Comparison of ENCODE assay signal across 23 cellular contexts in genomic region chr14:91306547-91306946, GRCh38.
DNase-seq lines count a peak whose midpoint lies in the region; ATAC-seq and TF ChIP-seq lines count a peak whose summit lies in the region.
"Had no signal": no experiment of that assay in that cellular context is flagged by ENCODE, and none has a peak within 500 bp of the region (broad histone marks: within the 10 kb centered on the region; RNA-seq: fewer than 3 reads in every experiment).

No MANE protein-coding gene starts in this region.

- CTCF ChIA-PET in activated CD8-positive, alpha-beta T cell treated with anti-CD3 and anti-CD28 coated beads for 36 hours (lab: Charles Lee): interaction anchor here (2.0 kb wide), 1 partner anchor 17 kb away, joined by 6 read pairs; no protein-coding TSS in a partner anchor
- CTCF ChIA-PET in activated CD8-positive, alpha-beta T cell treated with anti-CD3 and anti-CD28 coated beads, Interleukin-2, amount 10 ng/mL, durations not matched to agents 7 days and 5 days (lab: Charles Lee): interaction anchor here (2.0 kb wide), 1 partner anchor 9 kb away, joined by 5 read pairs; no protein-coding TSS in a partner anchor

- H3K4me3 Mint-ChIP-seq in activated CD8-positive, alpha-beta T cell treated with anti-CD3 and anti-CD28 coated beads for 36 hours: no peak overlapping the region
- H3K4me3 Mint-ChIP-seq in activated CD8-positive, alpha-beta T cell treated with anti-CD3 and anti-CD28 coated beads, Interleukin-2, amount 10 ng/mL, durations not matched to agents 7 days and 5 days: no peak overlapping the region
- H3K4me3 Mint-ChIP-seq in activated naive CD8-positive, alpha-beta T cell treated with anti-CD3 and anti-CD28 coated beads, Interleukin-2, amount 50 U/mL, for 24 hours: no peak overlapping the region
- peak overlapping the region in 1 of 10 donors; percentile 20 for H3K4me3 Mint-ChIP-seq in naive thymus-derived CD8-positive, alpha-beta T cell
- no peak overlapping the region for H3K4me3 Mint-ChIP-seq in HFFc6
- H3K4me3 Mint-ChIP-seq: activated naive CD8-positive, alpha-beta T cell treated with anti-CD3 and anti-CD28 coated beads, Interleukin-2, amount 10 ng/mL, durations not matched to agents 7 days and 5 days; T-helper 2 cell treated with Interferon-gamma antibody and Interleukin-4, amounts not matched to agents 5 μg/mL and 100 μg/mL, for 36 hours had no signal

- H3K36me3 Mint-ChIP-seq in activated CD8-positive, alpha-beta T cell treated with anti-CD3 and anti-CD28 coated beads for 36 hours (ENCODE audit: low read depth): peaks cover 70% of the 10 kb centered on the region
- H3K36me3 Mint-ChIP-seq in activated CD8-positive, alpha-beta T cell treated with anti-CD3 and anti-CD28 coated beads, Interleukin-2, amount 10 ng/mL, durations not matched to agents 7 days and 5 days (ENCODE audit: low read depth): peaks cover 94% of the 10 kb centered on the region
- H3K36me3 Mint-ChIP-seq in activated naive CD8-positive, alpha-beta T cell treated with anti-CD3 and anti-CD28 coated beads, Interleukin-2, amount 50 U/mL, for 24 hours (ENCODE audit: low read depth): peaks cover 65% of the 10 kb centered on the region
- peaks cover 5 to 99% (median 40%) of the 10 kb centered on the region in 3 donors for H3K36me3 Mint-ChIP-seq in naive thymus-derived CD8-positive, alpha-beta T cell
- no peaks in the 10 kb centered on the region for H3K36me3 Mint-ChIP-seq in HFFc6 (ENCODE audit: low read depth)

- peaks cover 35% of the 10 kb centered on the region for H3K4me1 ChIP-seq in HUES48 (ENCODE audit: control insufficient read depth, insufficient read depth, low read length)
- H3K4me1 ChIP-seq: psoas muscle had no signal

- no peak for ATAC-seq in activated CD8-positive, alpha-beta T cell treated with anti-CD3 and anti-CD28 coated beads for 36 hours
- no peak for ATAC-seq in activated CD8-positive, alpha-beta T cell treated with anti-CD3 and anti-CD28 coated beads, Interleukin-2, amount 10 ng/mL, durations not matched to agents 7 days and 5 days
- ATAC-seq in activated naive CD8-positive, alpha-beta T cell treated with anti-CD3 and anti-CD28 coated beads, Interleukin-2, amount 50 U/mL, for 24 hours: no peak
- no peak for ATAC-seq in naive thymus-derived CD8-positive, alpha-beta T cell
- no peak for ATAC-seq in GM21723 (IDR thresholded peaks at IDR 0.05; ENCODE audit: unreplicated experiment)
- ATAC-seq: lower lobe of right lung, psoas muscle, SK-N-SH treated with all-trans-retinoic acid at 6 μM for 48 hours had no signal

- H3K9me3 ChIP-seq in HUES48 (ENCODE audit: control insufficient read depth, insufficient read depth, low read length): no peaks in the 10 kb centered on the region
- H3K9me3 ChIP-seq: BE2C, lower lobe of right lung, psoas muscle had no signal

- peak overlapping the region; percentile 77 for H3K27ac Mint-ChIP-seq in activated CD8-positive, alpha-beta T cell treated with anti-CD3 and anti-CD28 coated beads for 36 hours
- no peak overlapping the region for H3K27ac Mint-ChIP-seq in activated CD8-positive, alpha-beta T cell treated with anti-CD3 and anti-CD28 coated beads, Interleukin-2, amount 10 ng/mL, durations not matched to agents 7 days and 5 days
- peak overlapping the region; percentile 49 for H3K27ac Mint-ChIP-seq in activated naive CD8-positive, alpha-beta T cell treated with anti-CD3 and anti-CD28 coated beads, Interleukin-2, amount 50 U/mL, for 24 hours
- peak overlapping the region in 7 of 10 donors; percentile 8 to 71 (median 56) for H3K27ac Mint-ChIP-seq in naive thymus-derived CD8-positive, alpha-beta T cell
- H3K27ac Mint-ChIP-seq in HFFc6: no peak overlapping the region
- H3K27ac Mint-ChIP-seq: activated naive CD8-positive, alpha-beta T cell treated with anti-CD3 and anti-CD28 coated beads, Interleukin-2, amount 10 ng/mL, durations not matched to agents 7 days and 5 days had no signal

- no peaks in the 10 kb centered on the region for H3K27me3 Mint-ChIP-seq in activated CD8-positive, alpha-beta T cell treated with anti-CD3 and anti-CD28 coated beads for 36 hours
- no peaks in the 10 kb centered on the region for H3K27me3 Mint-ChIP-seq in activated CD8-positive, alpha-beta T cell treated with anti-CD3 and anti-CD28 coated beads, Interleukin-2, amount 10 ng/mL, durations not matched to agents 7 days and 5 days (ENCODE audit: low read depth)
- no peaks in the 10 kb centered on the region for H3K27me3 Mint-ChIP-seq in activated naive CD8-positive, alpha-beta T cell treated with anti-CD3 and anti-CD28 coated beads, Interleukin-2, amount 50 U/mL, for 24 hours
- no peaks in the 10 kb centered on the region for H3K27me3 Mint-ChIP-seq in naive thymus-derived CD8-positive, alpha-beta T cell
- peaks cover 49% of the 10 kb centered on the region for H3K27me3 Mint-ChIP-seq in HFFc6 (ENCODE audit: insufficient read depth)
- H3K27me3 Mint-ChIP-seq: activated naive CD8-positive, alpha-beta T cell treated with anti-CD3 and anti-CD28 coated beads, Interleukin-2, amount 10 ng/mL, durations not matched to agents 7 days and 5 days had no signal

- H3K9ac ChIP-seq in HUES48 (ENCODE audit: low read depth, low read length): no peak overlapping the region

- no peaks in the 10 kb centered on the region for H3K9me3 Mint-ChIP-seq in activated CD8-positive, alpha-beta T cell treated with anti-CD3 and anti-CD28 coated beads for 36 hours
- H3K9me3 Mint-ChIP-seq in activated CD8-positive, alpha-beta T cell treated with anti-CD3 and anti-CD28 coated beads, Interleukin-2, amount 10 ng/mL, durations not matched to agents 7 days and 5 days (ENCODE audit: insufficient read depth): no peaks in the 10 kb centered on the region
- H3K9me3 Mint-ChIP-seq in activated naive CD8-positive, alpha-beta T cell treated with anti-CD3 and anti-CD28 coated beads, Interleukin-2, amount 50 U/mL, for 24 hours: no peaks in the 10 kb centered on the region
- no peaks in the 10 kb centered on the region for H3K9me3 Mint-ChIP-seq in naive thymus-derived CD8-positive, alpha-beta T cell
- no peaks in the 10 kb centered on the region for H3K9me3 Mint-ChIP-seq in HFFc6
- H3K9me3 Mint-ChIP-seq: activated naive CD8-positive, alpha-beta T cell treated with anti-CD3 and anti-CD28 coated beads, Interleukin-2, amount 10 ng/mL, durations not matched to agents 7 days and 5 days; T-helper 2 cell treated with Interferon-gamma antibody and Interleukin-4, amounts not matched to agents 5 μg/mL and 100 μg/mL, for 36 hours had no signal

- H3K36me3 ChIP-seq in HUES48 (ENCODE audit: control insufficient read depth, insufficient read depth, low read length): peaks cover 67% of the 10 kb centered on the region
- H3K36me3 ChIP-seq: BE2C had no signal

- H3K4me3 ChIP-seq in HUES48 (ENCODE audit: low read depth, low read length): no peak overlapping the region
- H3K4me3 ChIP-seq: lower lobe of right lung, psoas muscle had no signal

- H3K4me1 Mint-ChIP-seq in activated CD8-positive, alpha-beta T cell treated with anti-CD3 and anti-CD28 coated beads for 36 hours (ENCODE audit: low read depth): peaks cover 65% of the 10 kb centered on the region
- peaks cover 31% of the 10 kb centered on the region for H3K4me1 Mint-ChIP-seq in activated CD8-positive, alpha-beta T cell treated with anti-CD3 and anti-CD28 coated beads, Interleukin-2, amount 10 ng/mL, durations not matched to agents 7 days and 5 days (ENCODE audit: low read depth)
- H3K4me1 Mint-ChIP-seq in activated naive CD8-positive, alpha-beta T cell treated with anti-CD3 and anti-CD28 coated beads, Interleukin-2, amount 50 U/mL, for 24 hours: peaks cover 46% of the 10 kb centered on the region
- peaks cover 15 to 64% (median 37%) of the 10 kb centered on the region in 4 donors for H3K4me1 Mint-ChIP-seq in naive thymus-derived CD8-positive, alpha-beta T cell
- no peaks in the 10 kb centered on the region for H3K4me1 Mint-ChIP-seq in HFFc6 (ENCODE audit: low read depth)

- intact Hi-C loops in activated CD8-positive, alpha-beta T cell treated with anti-CD3 and anti-CD28 coated beads for 36 hours (cut with micrococcal nuclease): no loop called here

- POLR2A ChIA-PET in activated CD8-positive, alpha-beta T cell treated with anti-CD3 and anti-CD28 coated beads for 36 hours (lab: Charles Lee): interaction anchor here (0.8 to 1.3 kb wide), 3 partner anchors 9 to 71 kb away, joined by 3 read pairs; no protein-coding TSS in a partner anchor
- POLR2A ChIA-PET in activated CD8-positive, alpha-beta T cell treated with anti-CD3 and anti-CD28 coated beads, Interleukin-2, amount 10 ng/mL, durations not matched to agents 7 days and 5 days (lab: Charles Lee): no interaction called here
- POLR2A ChIA-PET in naive thymus-derived CD8-positive, alpha-beta T cell (lab: Charles Lee): no interaction called here

- TF ChIP-seq CTCF in activated CD8-positive, alpha-beta T cell treated with anti-CD3 and anti-CD28 coated beads for 36 hours (IDR thresholded peaks at IDR 0.05): no peak
- TF ChIP-seq CTCF in HFFc6 (IDR thresholded peaks at IDR 0.05): no peak

- H3K27ac ChIP-seq in HUES48 (ENCODE audit: low read depth, low read length): peak overlapping the region; percentile 85
- H3K27ac ChIP-seq: lower lobe of right lung, psoas muscle, VCaP had no signal

- no peaks in the 10 kb centered on the region for H3K27me3 ChIP-seq in HUES48 (ENCODE audit: control insufficient read depth, insufficient read depth, low read length)
- H3K27me3 ChIP-seq: BE2C had no signal

- no peak for DNase-seq in activated CD8-positive, alpha-beta T cell treated with anti-CD3 and anti-CD28 coated beads for 36 hours
- no peak for DNase-seq in activated CD8-positive, alpha-beta T cell treated with anti-CD3 and anti-CD28 coated beads, Interleukin-2, amount 10 ng/mL, durations not matched to agents 7 days and 5 days
- no peak for DNase-seq in activated naive CD8-positive, alpha-beta T cell treated with anti-CD3 and anti-CD28 coated beads, Interleukin-2, amount 50 U/mL, for 24 hours
- peak in 1 of 10 donors; percentile 35 for DNase-seq in naive thymus-derived CD8-positive, alpha-beta T cell
- no peak for DNase-seq in AG20443 (ENCODE audit: low spot score)
- DNase-seq in HFFc6: no peak
- DNase-seq: activated naive CD8-positive, alpha-beta T cell treated with anti-CD3 and anti-CD28 coated beads, Interleukin-2, amount 10 ng/mL, durations not matched to agents 7 days and 5 days; activated T-cell treated with anti-CD3 and anti-CD28 coated beads, Interleukin-2, amount 50 U/mL, for 1 hour; BE2C; central memory CD4-positive, alpha-beta T cell; dermis blood vessel endothelial cell; DND-41; HCEC 1CT; NCI-H2081 treated with DMSO at 0.1 percent for 48 hours; NCI-H82; nucleus accumbens; psoas muscle had no signal

Comparison
In these comparisons a context has a peak if more than half of its experiments do, and no peak if none do; other contexts are left out.
1. H3K27ac Mint-ChIP-seq: peak in activated CD8-positive, alpha-beta T cell treated with anti-CD3 and anti-CD28 coated beads for 36 hours (single experiment), activated naive CD8-positive, alpha-beta T cell treated with anti-CD3 and anti-CD28 coated beads, Interleukin-2, amount 50 U/mL, for 24 hours (single experiment) and naive thymus-derived CD8-positive, alpha-beta T cell (7 of 10); none in activated CD8-positive, alpha-beta T cell treated with anti-CD3 and anti-CD28 coated beads, Interleukin-2, amount 10 ng/mL, durations not matched to agents 7 days and 5 days (single experiment) and HFFc6 (single experiment).